22 cellular contexts compared by ENCODE assay signal in the genomic region with DNA sequence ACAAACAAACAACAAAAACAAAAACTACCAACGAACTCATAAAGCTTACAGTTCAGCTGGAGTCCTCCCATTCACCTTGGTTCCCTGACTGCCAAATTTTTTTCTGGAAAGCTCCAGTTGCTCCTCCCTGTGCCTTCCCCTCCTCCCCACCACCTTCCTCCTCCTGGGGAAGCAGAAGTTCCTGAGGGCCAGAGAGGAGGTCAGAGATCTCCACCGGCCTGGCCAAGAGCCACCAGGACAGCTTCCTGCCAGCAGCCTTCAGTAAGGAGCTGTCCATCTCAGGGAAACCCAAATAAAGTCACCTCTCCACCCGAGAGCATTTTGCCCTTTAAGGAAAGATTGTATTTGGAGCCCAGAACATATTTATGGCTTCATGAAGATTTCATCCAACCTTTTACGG. TPM values are rescaled to one million over a fixed set of nuclear protein-coding genes. Genes with fewer than 3 reads are reported as not detected.
A peak's percentile ranks its signal among the peaks of the same experiment; 100 is the strongest.
DNase-seq lines count a peak whose midpoint lies in the region; ATAC-seq and TF ChIP-seq lines count a peak whose summit lies in the region.
"Had no signal": no experiment of that assay in that cellular context is flagged by ENCODE, and none has a peak within 500 bp of the region (broad histone marks: within the 10 kb centered on the region; RNA-seq: fewer than 3 reads in every experiment).

No MANE protein-coding gene starts in this region.

- no peaks in the 10 kb centered on the region for H3K27me3 ChIP-seq in right cardiac atrium (ENCODE audit: control insufficient read depth, insufficient read depth)
- H3K27me3 ChIP-seq in neural progenitor cell = no peaks in the 10 kb centered on the region
- no peaks in the 10 kb centered on the region for H3K27me3 ChIP-seq in suprapubic skin
- no peaks in the 10 kb centered on the region for H3K27me3 ChIP-seq in thyroid gland
- H3K27me3 ChIP-seq: BE2C had no signal

- TF ChIP-seq POLR2A in suprapubic skin (IDR thresholded peaks at IDR 0.05) (no peak), thyroid gland (IDR thresholded peaks at IDR 0.05) (no peak)

- WGBS in right cardiac atrium = 47% methylated on average over 4 of the region's 4 CpGs
- 49% methylated on average over 4 of the region's 4 CpGs for WGBS in suprapubic skin
- WGBS in thyroid gland, 2 donors = 33 to 36% methylated on average over 4 of the region's 4 CpGs

- H3K27ac Mint-ChIP-seq in neural progenitor cell = peak overlapping the region; percentile 87
- H3K27ac Mint-ChIP-seq: CD4-positive, CD25-positive, alpha-beta regulatory T cell had no signal

- no peak overlapping the region for H3K4me3 ChIP-seq in right cardiac atrium (ENCODE audit: low read length)
- no peak overlapping the region for H3K4me3 ChIP-seq in neural progenitor cell
- H3K4me3 ChIP-seq in suprapubic skin = no peak overlapping the region
- H3K4me3 ChIP-seq in thyroid gland (replicated peaks in 1 of 3) = no peak overlapping the region

- no peaks in the 10 kb centered on the region for H3K36me3 ChIP-seq in neural progenitor cell
- H3K36me3 ChIP-seq in suprapubic skin = no peaks in the 10 kb centered on the region
- no peaks in the 10 kb centered on the region for H3K36me3 ChIP-seq in thyroid gland
- H3K36me3 ChIP-seq: BE2C had no signal

- H3K27ac ChIP-seq in right cardiac atrium (ENCODE audit: low read length) (no peak overlapping the region), neural progenitor cell (no peak overlapping the region), suprapubic skin (no peak overlapping the region), thyroid gland (no peak overlapping the region)
- H3K27ac ChIP-seq: HL-60 had no signal

- no peaks in the 10 kb centered on the region for H3K79me2 ChIP-seq in neural progenitor cell (ENCODE audit: low read depth)

- peaks cover 19% of the 10 kb centered on the region for H3K4me1 Mint-ChIP-seq in neural progenitor cell
- H3K4me1 Mint-ChIP-seq: CD4-positive, CD25-positive, alpha-beta regulatory T cell had no signal

- H2AFZ ChIP-seq in neural progenitor cell (replicated peaks) = no peak overlapping the region

- H3K9me3 Mint-ChIP-seq in neural progenitor cell = peaks cover 2% of the 10 kb centered on the region

- peaks cover 7% of the 10 kb centered on the region for H3K27me3 Mint-ChIP-seq in neural progenitor cell (ENCODE audit: insufficient read depth, low read depth)

- DNase-seq in dermis blood vessel endothelial cell (peak; percentile 65), right cardiac atrium (peak in 2 of 3 donors; percentile 79 to 82), neural progenitor cell (ENCODE audit: low spot score) (no peak), suprapubic skin (ENCODE audit: low spot score in 2 of 2) (no peak), NOMO-1 treated with DMSO at 0.1 percent for 48 hours (lab: John Stamatoyannopoulos, UW; ENCODE audit: unreplicated experiment) (no peak), thyroid gland (no peak)
- DNase-seq: BE2C; CD4-positive, CD25-positive, alpha-beta regulatory T cell; EL; GF-D8; NCI-H1417; NCI-H1694 treated with DMSO at 0.1 percent for 48 hours; NCI-H2081 treated with DMSO at 0.1 percent for 48 hours; NCI-H2171 treated with DMSO at 0.1 percent for 48 hours; NCI-H524 treated with DMSO at 0.1 percent for 48 hours; NCI-H82 had no signal

- no peaks in the 10 kb centered on the region for H3K36me3 Mint-ChIP-seq in neural progenitor cell
- H3K36me3 Mint-ChIP-seq: CD4-positive, CD25-positive, alpha-beta regulatory T cell had no signal

- no peak for TF ChIP-seq CTCF in neural progenitor cell (IDR thresholded peaks at IDR 0.05)
- TF ChIP-seq CTCF in suprapubic skin (IDR thresholded peaks at IDR 0.05) = no peak
- TF ChIP-seq CTCF in thyroid gland (IDR thresholded peaks at IDR 0.05) = no peak

- no peak overlapping the region for H3K4me3 Mint-ChIP-seq in neural progenitor cell
- H3K4me3 Mint-ChIP-seq: CD4-positive, CD25-positive, alpha-beta regulatory T cell had no signal

- peak in 1 of 2 donors; percentile 63 for ATAC-seq in right cardiac atrium
- no peak for ATAC-seq in HG02623 (IDR thresholded peaks at IDR 0.05; ENCODE audit: unreplicated experiment)

- H3K4me1 ChIP-seq in right cardiac atrium (ENCODE audit: control insufficient read depth, insufficient read depth, low read length) (peaks cover 19% of the 10 kb centered on the region), neural progenitor cell (peaks cover 26% of the 10 kb centered on the region), suprapubic skin (peaks cover 24% of the 10 kb centered on the region), thyroid gland (peaks cover 4 to 11% of the 10 kb centered on the region in 2 donors)

- intact Hi-C loops in right cardiac atrium (cut with DNase I) = no loop called here
- intact Hi-C loops in thyroid gland (cut with DNase I) = no loop called here

- H3K9me3 ChIP-seq in right cardiac atrium (ENCODE audit: control insufficient read depth, low read length) (no peaks in the 10 kb centered on the region), neural progenitor cell (ENCODE audit: low read depth) (no peaks in the 10 kb centered on the region), suprapubic skin (no peaks in the 10 kb centered on the region), thyroid gland (no peaks in the 10 kb centered on the region)
- H3K9me3 ChIP-seq: BE2C had no signal

- H3K9ac ChIP-seq in neural progenitor cell = no peak overlapping the region

- no peak overlapping the region for H3K4me2 ChIP-seq in neural progenitor cell

- no peak for TF ChIP-seq RAD21 in Ishikawa (IDR thresholded peaks at IDR 0.05; ENCODE audit: low read depth)

- TF ChIP-seq EP300 in Ishikawa (IDR thresholded peaks at IDR 0.05; ENCODE audit: borderline replicate concordance) (no peak), suprapubic skin (IDR thresholded peaks at IDR 0.05) (no peak)

- no peaks in the 10 kb centered on the region for H4K20me1 ChIP-seq in neural progenitor cell (ENCODE audit: low read depth)

- peaks cover 32% of the 10 kb centered on the region for H3F3A ChIP-seq in neural progenitor cell (ENCODE audit: low read depth)

TF ChIP-seq in Ishikawa, 13 proteins besides CTCF, POLR2A, EP300 and RAD21:
- TF ChIP-seq, protein P1, sequence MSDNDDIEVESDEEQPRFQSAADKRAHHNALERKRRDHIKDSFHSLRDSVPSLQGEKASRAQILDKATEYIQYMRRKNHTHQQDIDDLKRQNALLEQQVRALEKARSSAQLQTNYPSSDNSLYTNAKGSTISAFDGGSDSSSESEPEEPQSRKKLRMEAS (IDR thresholded peaks at IDR 0.05) = no peak
- TF ChIP-seq, protein P2, sequence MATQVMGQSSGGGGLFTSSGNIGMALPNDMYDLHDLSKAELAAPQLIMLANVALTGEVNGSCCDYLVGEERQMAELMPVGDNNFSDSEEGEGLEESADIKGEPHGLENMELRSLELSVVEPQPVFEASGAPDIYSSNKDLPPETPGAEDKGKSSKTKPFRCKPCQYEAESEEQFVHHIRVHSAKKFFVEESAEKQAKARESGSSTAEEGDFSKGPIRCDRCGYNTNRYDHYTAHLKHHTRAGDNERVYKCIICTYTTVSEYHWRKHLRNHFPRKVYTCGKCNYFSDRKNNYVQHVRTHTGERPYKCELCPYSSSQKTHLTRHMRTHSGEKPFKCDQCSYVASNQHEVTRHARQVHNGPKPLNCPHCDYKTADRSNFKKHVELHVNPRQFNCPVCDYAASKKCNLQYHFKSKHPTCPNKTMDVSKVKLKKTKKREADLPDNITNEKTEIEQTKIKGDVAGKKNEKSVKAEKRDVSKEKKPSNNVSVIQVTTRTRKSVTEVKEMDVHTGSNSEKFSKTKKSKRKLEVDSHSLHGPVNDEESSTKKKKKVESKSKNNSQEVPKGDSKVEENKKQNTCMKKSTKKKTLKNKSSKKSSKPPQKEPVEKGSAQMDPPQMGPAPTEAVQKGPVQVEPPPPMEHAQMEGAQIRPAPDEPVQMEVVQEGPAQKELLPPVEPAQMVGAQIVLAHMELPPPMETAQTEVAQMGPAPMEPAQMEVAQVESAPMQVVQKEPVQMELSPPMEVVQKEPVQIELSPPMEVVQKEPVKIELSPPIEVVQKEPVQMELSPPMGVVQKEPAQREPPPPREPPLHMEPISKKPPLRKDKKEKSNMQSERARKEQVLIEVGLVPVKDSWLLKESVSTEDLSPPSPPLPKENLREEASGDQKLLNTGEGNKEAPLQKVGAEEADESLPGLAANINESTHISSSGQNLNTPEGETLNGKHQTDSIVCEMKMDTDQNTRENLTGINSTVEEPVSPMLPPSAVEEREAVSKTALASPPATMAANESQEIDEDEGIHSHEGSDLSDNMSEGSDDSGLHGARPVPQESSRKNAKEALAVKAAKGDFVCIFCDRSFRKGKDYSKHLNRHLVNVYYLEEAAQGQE (IDR thresholded peaks at IDR 0.05; ENCODE audit: low read depth) = peak; percentile 29; the same call in 1 of the 2 replicates

RNA-seq across cellular contexts. Expression of a gene that starts 20.0 kb away (rescaled TPM):
- total RNA-seq in dermis blood vessel endothelial cell (3.0 and 19.6 TPM in 2 replicates), right cardiac atrium (10 to 100 TPM; 15.6 to 26.4 (median 17.9) TPM), neural progenitor cell (ENCODE audit: low replicate concordance) (1.6 and 1.8 TPM in 2 replicates), suprapubic skin (1 to 10 TPM in 2 of 4 donors, under 1 TPM in 2; 0.42 to 2.2 (median 1.2) TPM), thyroid gland (1 to 10 TPM; 4.4 to 6.1 (median 4.8) TPM)
- 2.2 TPM for polyA plus RNA-seq in right cardiac atrium
- total RNA-seq: CD4-positive, CD25-positive, alpha-beta regulatory T cell; HT-29; OCI-LY7; SK-MEL-5 had no signal
- polyA plus RNA-seq: CD4-positive, CD25-positive, alpha-beta regulatory T cell had no signal

RNA-seq across cellular contexts. Expression of a gene that starts 35.3 kb away (rescaled TPM):
- 0.05 and 0.34 TPM in 2 replicates for total RNA-seq in dermis blood vessel endothelial cell
- total RNA-seq in right cardiac atrium = under 1 TPM in 3 of 4 donors, not detected in 1; 0.08 to 0.09 (median 0.09) TPM
- polyA plus RNA-seq in right cardiac atrium = 0.02 TPM
- 1.4 and 2.2 TPM in 2 replicates for total RNA-seq in neural progenitor cell (ENCODE audit: low replicate concordance)
- under 1 TPM in 3 of 4 donors, not detected in 1; 0.08 to 0.24 (median 0.17) TPM for total RNA-seq in suprapubic skin
- total RNA-seq in thyroid gland = under 1 TPM in 2 of 4 donors, not detected in 2; 0.11 to 0.29 TPM
- total RNA-seq: CD4-positive, CD25-positive, alpha-beta regulatory T cell; HT-29; OCI-LY7; SK-MEL-5 had no signal
- polyA plus RNA-seq: CD4-positive, CD25-positive, alpha-beta regulatory T cell had no signal

Comparison
In these comparisons a context has a peak if more than half of its experiments do, and no peak if none do; other contexts are left out.
1. DNase-seq: peak in dermis blood vessel endothelial cell (single experiment) and right cardiac atrium (2 of 3); none in neural progenitor cell (single experiment), suprapubic skin (0 of 2), NOMO-1 treated with DMSO at 0.1 percent for 48 hours (single experiment) and thyroid gland (0 of 2).